Comparison of ENCODE assay signal across 15 cellular contexts in the genomic region with DNA sequence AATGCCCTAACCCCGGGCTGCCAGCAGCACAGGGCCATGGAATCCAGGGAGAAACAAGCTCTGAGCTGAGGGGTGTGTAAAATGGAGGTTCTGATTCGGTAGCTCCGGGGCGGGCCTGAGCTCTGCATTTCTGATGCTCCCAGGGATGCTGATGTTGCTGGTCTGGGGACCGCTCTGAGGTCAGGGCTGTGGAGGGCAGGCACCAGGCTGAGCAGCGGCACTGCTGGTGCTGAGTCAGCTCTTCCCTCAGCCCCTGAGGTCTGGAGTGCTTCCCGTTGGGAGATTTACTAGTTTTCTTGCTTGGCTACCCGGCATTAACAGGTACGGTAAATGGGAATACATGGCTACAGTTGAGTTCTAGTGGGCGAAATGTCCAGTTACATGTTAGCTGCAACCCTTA. TPM values are rescaled to one million over a fixed set of nuclear protein-coding genes. Genes with fewer than 3 reads are reported as not detected.
DNase-seq lines count a peak whose midpoint lies in the region; ATAC-seq and TF ChIP-seq lines count a peak whose summit lies in the region.
"Had no signal": no experiment of that assay in that cellular context is flagged by ENCODE, and none has a peak within 500 bp of the region (broad histone marks: within the 10 kb centered on the region; RNA-seq: fewer than 3 reads in every experiment).

No MANE protein-coding gene starts in this region.

- H3K36me3 ChIP-seq in GM23338 (ENCODE audit: insufficient read depth) (no peaks in the 10 kb centered on the region), gastroesophageal sphincter (no peaks in the 10 kb centered on the region), mucosa of rectum (ENCODE audit: control insufficient read depth in 2 of 2, insufficient read depth in 2 of 2, low read length in 2 of 2) (no peaks in the 10 kb centered on the region), stomach smooth muscle (ENCODE audit: control insufficient read depth in 2 of 2, insufficient read depth in 2 of 2, low read length in 2 of 2) (no peaks in the 10 kb centered on the region), body of pancreas (replicated peaks in 1 of 2; ENCODE audit: insufficient read depth in 1 of 2, low read depth in 2 of 2) (no peaks in the 10 kb centered on the region)

- H3K9ac ChIP-seq in mucosa of rectum (ENCODE audit: low read depth in 1 of 2, low read length in 2 of 2) (peak overlapping the region in 1 of 2 donors; percentile 26), stomach smooth muscle (ENCODE audit: low read length in 2 of 2) (no peak overlapping the region)

- H3K4me1 Mint-ChIP-seq in GM23338, result peaks cover 5% of the 10 kb centered on the region; the same call in 2 of the 3 replicates

- no peaks in the 10 kb centered on the region for H4K20me1 ChIP-seq in GM23338 (replicated peaks; ENCODE audit: insufficient read depth)

- H3K9me3 Mint-ChIP-seq in GM23338, result no peaks in the 10 kb centered on the region; the same call in 2 of the 3 replicates
- H3K9me3 Mint-ChIP-seq: activated CD4-positive, alpha-beta memory T cell treated with anti-CD3 and anti-CD28 coated beads for 36 hours had no signal

- H3K4me1 ChIP-seq in GM23338 (ENCODE audit: insufficient read depth), result no peaks in the 10 kb centered on the region
- peaks cover 0 to 47% (median 22%) of the 10 kb centered on the region in 3 donors for H3K4me1 ChIP-seq in gastroesophageal sphincter
- peaks cover 0 to 10% of the 10 kb centered on the region in 2 donors for H3K4me1 ChIP-seq in mucosa of rectum (ENCODE audit: control insufficient read depth in 2 of 2, insufficient read depth in 2 of 2, low read length in 2 of 2)
- peaks cover 33% of the 10 kb centered on the region for H3K4me1 ChIP-seq in stomach smooth muscle (ENCODE audit: control insufficient read depth, insufficient read depth, low read length)
- H3K4me1 ChIP-seq in body of pancreas, result peaks cover 13% of the 10 kb centered on the region

- H2AFZ ChIP-seq in GM23338, result peak overlapping the region; percentile 89

- H3K9me3 ChIP-seq in gastroesophageal sphincter (no peaks in the 10 kb centered on the region), mucosa of rectum (ENCODE audit: control insufficient read depth in 2 of 2, low read length in 2 of 2) (no peaks in the 10 kb centered on the region), stomach smooth muscle (ENCODE audit: control insufficient read depth in 2 of 2, low read length in 2 of 2) (no peaks in the 10 kb centered on the region), body of pancreas (no peaks in the 10 kb centered on the region)

- H3K79me2 ChIP-seq in GM23338 (replicated peaks; ENCODE audit: insufficient read depth), result no peaks in the 10 kb centered on the region

- no peaks in the 10 kb centered on the region for H3F3A ChIP-seq in GM23338 (replicated peaks; ENCODE audit: low read depth)

- H3K4me3 ChIP-seq in GM23338, result no peak overlapping the region
- peak overlapping the region in 1 of 2 donors; percentile 29 for H3K4me3 ChIP-seq in gastroesophageal sphincter
- H3K4me3 ChIP-seq in mucosa of rectum (ENCODE audit: low read length in 2 of 2), result no peak overlapping the region
- H3K4me3 ChIP-seq in stomach smooth muscle (ENCODE audit: low read length in 2 of 2), result peak overlapping the region; percentile 10 to 47
- H3K4me3 ChIP-seq in body of pancreas, result no peak overlapping the region

- ATAC-seq in GM23338 (peak; percentile 87), gastroesophageal sphincter (peak; percentile 22), HG02588 (IDR thresholded peaks at IDR 0.05; ENCODE audit: unreplicated experiment) (no peak), GM21528 (IDR thresholded peaks at IDR 0.05; ENCODE audit: low FRiP score, unreplicated experiment) (no peak), body of pancreas (no peak)
- ATAC-seq: Panc1 had no signal

- DNase-seq in GM23338 (ENCODE audit: low spot score), result no peak
- no peak for DNase-seq in NCI-H1694 treated with DMSO at 0.1 percent for 48 hours (lab: John Stamatoyannopoulos, UW)
- DNase-seq in body of pancreas, result no peak
- DNase-seq: activated CD4-positive, alpha-beta memory T cell treated with anti-CD3 and anti-CD28 coated beads for 36 hours; activated T-cell treated with anti-CD3 and anti-CD28 coated beads, Interleukin-2, amount 50 U/mL, for 48 hours had no signal

- peaks cover 4% of the 10 kb centered on the region for H3K27me3 Mint-ChIP-seq in GM23338 (ENCODE audit: insufficient read depth, low read depth, poor library complexity)

- intact Hi-C loops in body of pancreas (cut with DNase I), result no loop called here

- TF ChIP-seq POLR2A in gastroesophageal sphincter (IDR thresholded peaks at IDR 0.05) (no peak), body of pancreas (IDR thresholded peaks at IDR 0.05) (no peak)

- H3K36me3 Mint-ChIP-seq in GM23338 (ENCODE audit: low read depth), result no peaks in the 10 kb centered on the region
- H3K36me3 Mint-ChIP-seq: activated CD4-positive, alpha-beta memory T cell treated with anti-CD3 and anti-CD28 coated beads for 36 hours had no signal

- H3K27ac ChIP-seq in GM23338 (ENCODE audit: low read depth), result no peak overlapping the region
- peak overlapping the region in 3 of 4 donors; percentile 75 to 82 (median 78) for H3K27ac ChIP-seq in gastroesophageal sphincter
- H3K27ac ChIP-seq in mucosa of rectum (ENCODE audit: low read depth in 2 of 2, low read length in 2 of 2), result peak overlapping the region; percentile 52 to 70
- H3K27ac ChIP-seq in stomach smooth muscle (ENCODE audit: low read length), result peak overlapping the region; percentile 46
- H3K27ac ChIP-seq in body of pancreas, result peak overlapping the region in 1 of 4 donors; percentile 64

- H3K27ac Mint-ChIP-seq in GM23338, result no peak overlapping the region
- H3K27ac Mint-ChIP-seq: activated CD4-positive, alpha-beta memory T cell treated with anti-CD3 and anti-CD28 coated beads for 36 hours had no signal

- 57 to 80% methylated on average over 1 to 5 of the region's 10 CpGs for WGBS in gastroesophageal sphincter (ENCODE audit: low coverage in 1 of 2), 2 donors
- WGBS in body of pancreas, 2 donors, result 69 to 75% methylated on average over 6 to 10 of the region's 10 CpGs

- H3K27me3 ChIP-seq in GM23338 (ENCODE audit: insufficient read depth), result no peaks in the 10 kb centered on the region
- H3K27me3 ChIP-seq in gastroesophageal sphincter, result peaks cover 31% of the 10 kb centered on the region
- no peaks in the 10 kb centered on the region for H3K27me3 ChIP-seq in mucosa of rectum (ENCODE audit: control insufficient read depth in 2 of 2, insufficient read depth in 2 of 2, low read length in 2 of 2)
- no peaks in the 10 kb centered on the region for H3K27me3 ChIP-seq in stomach smooth muscle (ENCODE audit: control insufficient read depth in 1 of 2, insufficient read depth in 2 of 2, low read length in 2 of 2)
- H3K27me3 ChIP-seq in body of pancreas, result no peaks in the 10 kb centered on the region

- H3K9me2 ChIP-seq in GM23338 (ENCODE audit: insufficient read depth), result no peaks in the 10 kb centered on the region

- TF ChIP-seq CTCF in GM23338 (conservative IDR thresholded peaks at IDR 0.05; ENCODE audit: low read depth in 2 of 2) (no peak), gastroesophageal sphincter (IDR thresholded peaks at IDR 0.05) (no peak), body of pancreas (IDR thresholded peaks at IDR 0.05) (no peak)

- no peak for TF ChIP-seq EP300 in gastroesophageal sphincter (IDR thresholded peaks at IDR 0.05)

- H3K4me2 ChIP-seq in GM23338, result no peak overlapping the region

- no peak overlapping the region for H3K4me3 Mint-ChIP-seq in GM23338
- H3K4me3 Mint-ChIP-seq: activated CD4-positive, alpha-beta memory T cell treated with anti-CD3 and anti-CD28 coated beads for 36 hours had no signal

TF ChIP-seq in GM23338, 12 proteins besides CTCF, POLR2A, EP300 and RAD21 (continues in another document):
- no peak for TF ChIP-seq EZH2 (IDR thresholded peaks at IDR 0.05; ENCODE audit: low read depth, unreplicated experiment)

RNA-seq across cellular contexts. Expression of a gene that starts 18.6 kb away (rescaled TPM):
- total RNA-seq in GM23338 (2014; rRNA removed; shearing (Covaris generic)), result 51.8 and 70.7 TPM in 2 replicates
- polyA plus RNA-seq in GM23338 (2016; fragmentation: Nextera tagmentation; extraction: Ambion mirVana), result 71.5 and 72.9 TPM in 2 replicates
- total RNA-seq in gastroesophageal sphincter (1,000 to 10,000 TPM in 3 of 4 donors, 100 to 1,000 TPM in 1; 951 to 1,877 (median 1,344) TPM), body of pancreas (100 to 1,000 TPM; 491 to 654 TPM)

RNA-seq across cellular contexts. Expression of a gene that starts 32.5 kb away (rescaled TPM):
- not detected in 2 replicates for total RNA-seq in GM23338 (2014; rRNA removed; shearing (Covaris generic))
- polyA plus RNA-seq in GM23338 (2016; fragmentation: Nextera tagmentation; extraction: Ambion mirVana), result not detected in 2 replicates
- total RNA-seq in gastroesophageal sphincter (not detected), body of pancreas (not detected)
- total RNA-seq: activated CD4-positive, alpha-beta memory T cell treated with anti-CD3 and anti-CD28 coated beads for 36 hours; dermis microvascular lymphatic vessel endothelial cell; liver; temporal lobe had no signal
- polyA plus RNA-seq: liver had no signal

RNA-seq across cellular contexts. Expression of a gene that starts 50.7 kb away (rescaled TPM):
- total RNA-seq in GM23338 (2014; rRNA removed; shearing (Covaris generic)), result not detected in 2 replicates
- not detected in 2 replicates for polyA plus RNA-seq in GM23338 (2016; fragmentation: Nextera tagmentation; extraction: Ambion mirVana)
- not detected for total RNA-seq in gastroesophageal sphincter
- 1 to 10 TPM in 1 of 2 donors, not detected in 1; 3.6 TPM for total RNA-seq in body of pancreas
- total RNA-seq: activated CD4-positive, alpha-beta memory T cell treated with anti-CD3 and anti-CD28 coated beads for 36 hours; dermis microvascular lymphatic vessel endothelial cell; fibroblast of lung; liver; temporal lobe had no signal
- polyA plus RNA-seq: fibroblast of lung, liver had no signal

Comparison
In these comparisons a context has a peak if more than half of its experiments do, and no peak if none do; other contexts are left out.
1. ATAC-seq: peak in GM23338 (single experiment) and gastroesophageal sphincter (single experiment); none in HG02588 (single experiment), GM21528 (single experiment) and body of pancreas (single experiment).
2. H3K4me3 ChIP-seq: peak in stomach smooth muscle (2 of 2); none in GM23338 (single experiment), mucosa of rectum (0 of 2) and body of pancreas (0 of 2).